In the genomic region with DNA sequence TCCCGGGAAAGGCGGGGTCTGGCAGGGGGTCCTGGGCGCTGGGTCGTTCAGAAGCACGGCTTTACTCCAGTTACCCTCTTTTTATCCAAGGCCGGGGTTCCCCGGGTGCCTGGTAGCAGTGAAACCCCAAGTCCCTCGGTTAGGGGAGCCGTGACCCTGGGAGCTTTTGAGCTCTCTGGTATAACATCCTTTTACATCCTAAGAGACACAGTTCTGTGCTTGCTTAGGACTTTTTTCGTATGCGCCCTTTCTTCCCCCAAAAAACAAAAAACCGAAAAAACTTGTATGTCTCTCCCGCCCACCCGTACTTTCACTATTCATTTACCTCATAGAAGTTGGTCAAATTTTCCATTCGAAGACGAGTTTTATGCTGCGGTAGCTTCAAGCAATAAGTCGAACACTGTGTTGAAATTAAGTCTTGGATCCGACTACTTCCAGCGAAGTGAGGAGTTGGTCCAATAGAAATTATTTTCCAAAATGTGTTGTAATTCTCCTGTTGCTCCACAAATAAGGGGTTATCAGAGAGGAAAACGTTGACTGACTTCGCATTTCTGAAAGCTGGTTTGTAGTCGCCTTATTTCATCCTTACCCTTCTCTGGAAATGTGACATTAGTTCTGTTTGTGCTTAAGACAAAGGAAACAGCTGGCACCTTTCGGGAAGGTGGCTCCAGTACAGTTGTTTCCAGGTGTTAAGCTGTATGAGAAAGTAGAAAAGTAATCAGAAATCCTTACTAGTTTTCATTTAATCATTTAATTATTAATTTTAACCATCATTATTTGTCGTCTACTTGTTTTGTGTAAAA, we compare ENCODE assay signal across 1 cellular context.
A peak's percentile ranks its signal among the peaks of the same experiment; 100 is the strongest.
TF ChIP-seq lines count a peak whose summit lies in the region.

No MANE protein-coding gene starts in this region.

TF ChIP-seq in HepG2, 621 proteins besides CTCF, POLR2A, EP300 and RAD21 (continued from another document):
- TF ChIP-seq PHF21A (CRISPR knock-in tag; IDR thresholded peaks at IDR 0.05) (no peak), GATAD2A (CRISPR knock-in tag; IDR thresholded peaks at IDR 0.05) (no peak), ASH2L (IDR thresholded peaks at IDR 0.05; ENCODE audit: insufficient read length, low read depth, low read length) (peak; percentile 26), ZNF720 (CRISPR knock-in tag; IDR thresholded peaks at IDR 0.05) (no peak), ZNF558 (CRISPR knock-in tag; IDR thresholded peaks at IDR 0.05; ENCODE audit: borderline replicate concordance) (no peak), PCBP1 (IDR thresholded peaks at IDR 0.05; ENCODE audit: borderline replicate concordance, low read depth, low read length) (0 out of 2 replicates have a peak, but pooled peaks have one; percentile 22), CEBPB (IDR thresholded peaks at IDR 0.05; ENCODE audit: borderline replicate concordance, low read depth, low read length) (0 out of 2 replicates have a peak, but pooled peaks have one; percentile 3), RBFOX2 (IDR thresholded peaks at IDR 0.05; ENCODE audit: low read depth, low read length) (no peak), ATF4 (CRISPR knock-in tag; IDR thresholded peaks at IDR 0.05) (peak in 1 of 2 experiments; percentile 30; a peak in 1 of 4 replicates), HNF4A (CRISPR knock-in tag; IDR thresholded peaks at IDR 0.05) (0 out of 2 replicates have a peak, but pooled peaks have one; percentile 5), TSC22D2 (CRISPR knock-in tag; IDR thresholded peaks at IDR 0.05; ENCODE audit: borderline replicate concordance) (no peak), ZNF503 (CRISPR knock-in tag; IDR thresholded peaks at IDR 0.05) (0 out of 2 replicates have a peak, but pooled peaks have one; percentile 38), TGIF2 (CRISPR knock-in tag; IDR thresholded peaks at IDR 0.05) (peak; percentile 26; the same call in 1 of the 2 replicates), KDM5A (IDR thresholded peaks at IDR 0.05; ENCODE audit: borderline replicate concordance, low read length) (peak; percentile 72; the same call in 1 of the 2 replicates), SIN3A (IDR thresholded peaks at IDR 0.05; ENCODE audit: borderline replicate concordance, low read depth, low read length) (0 out of 2 replicates have a peak, but pooled peaks have one; percentile 51)
- TF ChIP-seq, protein P1, sequence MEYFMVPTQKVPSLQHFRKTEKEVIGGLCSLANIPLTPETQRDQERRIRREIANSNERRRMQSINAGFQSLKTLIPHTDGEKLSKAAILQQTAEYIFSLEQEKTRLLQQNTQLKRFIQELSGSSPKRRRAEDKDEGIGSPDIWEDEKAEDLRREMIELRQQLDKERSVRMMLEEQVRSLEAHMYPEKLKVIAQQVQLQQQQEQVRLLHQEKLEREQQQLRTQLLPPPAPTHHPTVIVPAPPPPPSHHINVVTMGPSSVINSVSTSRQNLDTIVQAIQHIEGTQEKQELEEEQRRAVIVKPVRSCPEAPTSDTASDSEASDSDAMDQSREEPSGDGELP (IDR thresholded peaks at IDR 0.05; ENCODE audit: borderline replicate concordance, low read depth) = peak; percentile 52; the same call in 1 of the 2 replicates
- TF ChIP-seq, protein P2, sequence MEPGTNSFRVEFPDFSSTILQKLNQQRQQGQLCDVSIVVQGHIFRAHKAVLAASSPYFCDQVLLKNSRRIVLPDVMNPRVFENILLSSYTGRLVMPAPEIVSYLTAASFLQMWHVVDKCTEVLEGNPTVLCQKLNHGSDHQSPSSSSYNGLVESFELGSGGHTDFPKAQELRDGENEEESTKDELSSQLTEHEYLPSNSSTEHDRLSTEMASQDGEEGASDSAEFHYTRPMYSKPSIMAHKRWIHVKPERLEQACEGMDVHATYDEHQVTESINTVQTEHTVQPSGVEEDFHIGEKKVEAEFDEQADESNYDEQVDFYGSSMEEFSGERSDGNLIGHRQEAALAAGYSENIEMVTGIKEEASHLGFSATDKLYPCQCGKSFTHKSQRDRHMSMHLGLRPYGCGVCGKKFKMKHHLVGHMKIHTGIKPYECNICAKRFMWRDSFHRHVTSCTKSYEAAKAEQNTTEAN (CRISPR knock-in tag; conservative IDR thresholded peaks at IDR 0.05) = no peak
